7 cellular contexts compared by ENCODE assay signal in genomic region chr22:39545310-39546063, GRCh38.
DNase-seq lines count a peak whose midpoint lies in the region; FAIRE-seq lines count a peak whose summit lies in the region.

No MANE protein-coding gene starts in this region.

- DNase-seq in NCI-H1048 (lab: John Stamatoyannopoulos, UW) (peak; percentile 12), activated T-cell treated with anti-CD3 and anti-CD28 coated beads for 4 hours (peak; percentile 61), iPS-NIHi7 (ENCODE audit: extremely low spot score) (peak; percentile 83), NCI-H82 (lab: John Stamatoyannopoulos, UW) (no peak), DMS 273 treated with DMSO at 0.1 percent for 48 hours (lab: John Stamatoyannopoulos, UW) (no peak), GM19239 (ENCODE audit: insufficient read length, low spot score) (no peak)
- peak; percentile 52 for DNase-seq in stimulated activated CD8-positive, alpha-beta memory T cell treated with anti-CD3 and anti-CD28 coated beads, Interleukin-7, amount 100 ng/mL, for 24 hours (ENCODE audit: low read depth)

- no peak for FAIRE-seq in GM19239 (lab: Jason Lieb, UNC)

Comparison
In these comparisons a context has a peak if more than half of its experiments do, and no peak if none do; other contexts are left out.
1. DNase-seq: peak in NCI-H1048 (single experiment), activated T-cell treated with anti-CD3 and anti-CD28 coated beads for 4 hours (single experiment), iPS-NIHi7 (single experiment) and stimulated activated CD8-positive, alpha-beta memory T cell treated with anti-CD3 and anti-CD28 coated beads, Interleukin-7, amount 100 ng/mL, for 24 hours (single experiment); none in NCI-H82 (single experiment), DMS 273 treated with DMSO at 0.1 percent for 48 hours (single experiment) and GM19239 (single experiment).